Comparison of ENCODE assay signal across 24 cellular contexts in genomic region chr15:34726407-34727100, GRCh38. TPM values are rescaled to one million over a fixed set of nuclear protein-coding genes. Genes with fewer than 3 reads are reported as not detected.
DNase-seq lines count a peak whose midpoint lies in the region; ATAC-seq, FAIRE-seq and TF ChIP-seq lines count a peak whose summit lies in the region.
"Had no signal": no experiment of that assay in that cellular context is flagged by ENCODE, and none has a peak within 500 bp of the region (broad histone marks: within the 10 kb centered on the region; RNA-seq: fewer than 3 reads in every experiment).

No MANE protein-coding gene starts in this region.

- peak overlapping the region; percentile 73 for H3K27ac ChIP-seq in HUES48 (ENCODE audit: low read depth, low read length)
- no peak overlapping the region for H3K27ac ChIP-seq in H1 (ENCODE audit: low read depth, low read length)
- H3K27ac ChIP-seq: A549, HL-60, KMS-11, testis had no signal

- H2AFZ ChIP-seq in H1 (ENCODE audit: low read length) = no peak overlapping the region

- H3K4me3 ChIP-seq in AG10803 (ENCODE audit: low read length) (no peak overlapping the region), HUES48 (ENCODE audit: low read depth, low read length) (peak overlapping the region; percentile 3; the same call in 1 of the 2 replicates), H1 (ENCODE audit: extremely low read depth in 1 of 4, insufficient read depth in 2 of 4, low read depth in 3 of 4, low read length in 4 of 4) (no peak overlapping the region; a peak in 1 of 8 replicates)
- H3K4me3 ChIP-seq: A549, testis had no signal

- peak overlapping the region; percentile 79; the same call in 1 of the 2 replicates for H2AK5ac ChIP-seq in H1 (ENCODE audit: low read depth, low read length)

- POLR2A ChIA-PET in H1 (lab: Charles Lee; ENCODE audit: partially characterized antibody) = interaction anchor here (1.0 kb wide), 1 partner anchor 31 kb away, joined by 3 read pairs; no protein-coding TSS in a partner anchor

- no peaks in the 10 kb centered on the region for H4K20me1 ChIP-seq in H1 (replicated peaks in 1 of 2; ENCODE audit: control insufficient read depth in 1 of 2, insufficient read depth in 2 of 2, low read length in 2 of 2)

- intact Hi-C loops in left ventricle myocardium superior (cut with micrococcal nuclease) = no loop called here
- intact Hi-C loops in Right ventricle myocardium inferior (cut with DNase I) = no loop called here

- peak; percentile 45 for FAIRE-seq in H1 (lab: Jason Lieb, UNC)
- FAIRE-seq: A549, H54 had no signal

- H3K14ac ChIP-seq in H1 (ENCODE audit: insufficient read length) = no peak overlapping the region

- H3K18ac ChIP-seq in H1 (ENCODE audit: extremely low read depth, low read length) = peak overlapping the region; percentile 79

- H3K36me3 ChIP-seq in HUES48 (ENCODE audit: control insufficient read depth, insufficient read depth, low read length) = no peaks in the 10 kb centered on the region
- H3K36me3 ChIP-seq in H1 (ENCODE audit: control insufficient read depth in 2 of 4, insufficient read depth in 4 of 4, low read length in 3 of 4) = no peaks in the 10 kb centered on the region

- no peaks in the 10 kb centered on the region for H3K23me2 ChIP-seq in H1 (ENCODE audit: low read depth, low read length)

- H3K4ac ChIP-seq in H1 (replicated peaks; ENCODE audit: insufficient read length, low read depth, low read length) = no peak overlapping the region

- no peak for TF ChIP-seq POLR2A in H1 (IDR thresholded peaks at IDR 0.05; ENCODE audit: control extremely low read depth in 1 of 2, low read depth in 2 of 2, low read length in 2 of 2)

- TF ChIP-seq RAD21 in H1 (IDR thresholded peaks at IDR 0.05 in 1 of 2, conservative IDR thresholded peaks at IDR 0.05 in 1 of 2; ENCODE audit: low read depth in 2 of 2, low read length in 2 of 2) = no peak

- H3K9ac ChIP-seq in HUES48 (ENCODE audit: low read depth, low read length) (no peak overlapping the region), H1 (replicated peaks in 1 of 4; ENCODE audit: extremely low read depth in 1 of 4, low read depth in 3 of 4, low read length in 3 of 4) (no peak overlapping the region)
- H3K9ac ChIP-seq: KMS-11 had no signal

- no peak overlapping the region for H4K8ac ChIP-seq in H1 (ENCODE audit: extremely low read depth, insufficient read depth, low read length)

- H2BK120ac ChIP-seq in H1 (replicated peaks; ENCODE audit: low read depth, low read length) = no peak overlapping the region

- H3K4me2 ChIP-seq in H1 (ENCODE audit: insufficient read depth in 1 of 2, low read depth in 2 of 2, low read length in 2 of 2) = peak overlapping the region; percentile 25 to 54
- H3K4me2 ChIP-seq: A549, KMS-11 had no signal

- no peaks in the 10 kb centered on the region for H3K79me1 ChIP-seq in H1 (ENCODE audit: low read depth, low read length)

- peak overlapping the region; percentile 92; the same call in 1 of the 2 replicates for H2BK20ac ChIP-seq in H1 (ENCODE audit: low read length)

- no peak overlapping the region for H3K23ac ChIP-seq in H1 (ENCODE audit: insufficient read length)

- no peak overlapping the region for H2BK15ac ChIP-seq in H1 (ENCODE audit: low read length)

- H3K9me3 ChIP-seq in HUES48 (ENCODE audit: control insufficient read depth, insufficient read depth, low read length) (no peaks in the 10 kb centered on the region), H1 (ENCODE audit: insufficient read depth in 2 of 2, low read depth in 1 of 2, low read length in 1 of 2) (0 out of 4 replicates have a peak, but pooled peaks cover 0 to 3% of the 10 kb centered on the region in 2 experiments)
- H3K9me3 ChIP-seq: A549, testis had no signal

- H3K79me2 ChIP-seq in H1 (ENCODE audit: control insufficient read depth in 1 of 2, insufficient read depth in 2 of 2, low read length in 2 of 2) = no peaks in the 10 kb centered on the region

- no peak for TF ChIP-seq EP300 in H1 (IDR thresholded peaks at IDR 0.05; ENCODE audit: borderline replicate concordance in 1 of 2, low read depth in 2 of 2, low read length in 2 of 2)

- no peak overlapping the region for H3K56ac ChIP-seq in H1 (replicated peaks; ENCODE audit: insufficient read length, low read depth, low read length)

- H4K5ac ChIP-seq in H1 (ENCODE audit: insufficient read length, low read depth, low read length) = no peak overlapping the region

- CTCF ChIA-PET in H1 (lab: Charles Lee; ENCODE audit: partially characterized antibody) = interaction anchor here (1.1 to 1.3 kb wide), 2 partner anchors 11 to 18 kb away, joined by 5 to 7 read pairs; no protein-coding TSS in a partner anchor

- H3K27me3 ChIP-seq in HUES48 (ENCODE audit: control insufficient read depth, insufficient read depth, low read length) (0 out of 2 replicates have a peak, but pooled peaks cover 3% of the 10 kb centered on the region), H1 (replicated peaks in 1 of 4; ENCODE audit: control insufficient read depth in 3 of 4, extremely low read depth in 1 of 4, insufficient read depth in 3 of 4, low read length in 3 of 4) (no peaks in the 10 kb centered on the region)
- H3K27me3 ChIP-seq: testis had no signal

- TF ChIP-seq CTCF in AG10803 (conservative IDR thresholded peaks at IDR 0.05; ENCODE audit: low read length) (no peak), H1 (IDR thresholded peaks at IDR 0.05; ENCODE audit: control extremely low read depth in 1 of 3, insufficient read depth in 1 of 3, low read depth in 1 of 3, low read length in 3 of 3) (no peak)

- DNase-seq in AG10803 (ENCODE audit: low read depth) (peak; percentile 88), H1 (ENCODE audit: low read depth in 1 of 2, low spot score in 2 of 2) (peak in 1 of 2 experiments; percentile 15), midbrain (lab: John Stamatoyannopoulos, UW) (peak; percentile 8), left ventricle myocardium superior (no peak), NCI-H2227 (lab: John Stamatoyannopoulos, UW; ENCODE audit: unreplicated experiment) (no peak), Right ventricle myocardium inferior (ENCODE audit: missing footprints) (no peak)
- no peak for DNase-seq in activated effector memory CD4-positive, alpha-beta T cell treated with anti-CD3 and anti-CD28 coated beads, Interleukin-2, amount 50 U/mL, for 16 hours
- DNase-seq: activated CD8-positive, alpha-beta T cell treated with anti-CD3 and anti-CD28 coated beads, Interleukin-2, amount 10 ng/mL, durations not matched to agents 7 days and 5 days; activated T-cell treated with anti-CD3 and anti-CD28 coated beads, Interleukin-2, amount 50 U/mL, for 4 hours; CD4-positive, alpha-beta T cell; mammary epithelial cell; natural killer cell; NCI-H1105; NCI-H69; SHP77; T-helper 17 cell; testis had no signal

- H2BK12ac ChIP-seq in H1 (ENCODE audit: low read depth, low read length) = peak overlapping the region; percentile 85

- H2BK5ac ChIP-seq in H1 (ENCODE audit: low read depth, low read length) = peak overlapping the region; percentile 79; the same call in 1 of the 2 replicates

- H4K91ac ChIP-seq in H1 (replicated peaks; ENCODE audit: insufficient read length, low read length) = no peak overlapping the region

- H3K4me1 ChIP-seq in HUES48 (ENCODE audit: control insufficient read depth, insufficient read depth, low read length) (peaks cover 41% of the 10 kb centered on the region), H1 (replicated peaks in 1 of 4; ENCODE audit: control insufficient read depth in 3 of 4, insufficient read depth in 4 of 4, low read length in 3 of 4) (peaks cover 0 to 15% (median 4%) of the 10 kb centered on the region in 4 experiments; a peak in 4 of 7 replicates)
- H3K4me1 ChIP-seq: testis had no signal

- ATAC-seq in left ventricle myocardium superior (no peak), Right ventricle myocardium inferior (no peak)
- ATAC-seq: A549; activated CD8-positive, alpha-beta T cell treated with anti-CD3 and anti-CD28 coated beads, Interleukin-2, amount 10 ng/mL, durations not matched to agents 7 days and 5 days; activated T-cell treated with anti-CD3 and anti-CD28 coated beads, Interleukin-2, amount 50 U/mL, for 4 hours; natural killer cell; T-helper 17 cell had no signal

- WGBS in H1 (ENCODE audit: extremely low coverage in 1 of 2, insufficient coverage in 1 of 2, insufficient read length in 1 of 2, insufficient replicate concordance in 2 of 2, low coverage in 1 of 2, low lambda C conversion rate in 2 of 2, missing lambda C conversion rate in 1 of 2), 2 experiments = 33% methylated on average over 2 of the region's 2 CpGs; no CpG with 5 or more reads in 1 of the 2 experiments

TF ChIP-seq in H1, 55 proteins besides CTCF, POLR2A, EP300 and RAD21 (continues in another document):
- TF ChIP-seq MAX (IDR thresholded peaks at IDR 0.05) = no peak
- no peak for TF ChIP-seq ATF2 (IDR thresholded peaks at IDR 0.05; ENCODE audit: low read length)

RNA-seq across cellular contexts. Expression of gene GJD2, which starts 28.2 kb away (rescaled TPM):
- 0.54 and 0.78 TPM in 2 replicates for total RNA-seq in H1 (2021; fragmentation: NEBNext Ultra II Directional; extraction: Animal tissue kit (Norgen Biotek cat#: 25700))
- 0.31 and 0.39 TPM in 2 replicates for polyA plus RNA-seq in H1 (2011; rRNA removed)
- 0.35 TPM for polyA plus RNA-seq in H1 (2011; cell fraction: cytosol; rRNA removed)
- polyA plus RNA-seq in H1 (2011; cell fraction: nucleus; rRNA removed) = 0.40 TPM
- polyA plus RNA-seq in H1 (2012, experiment 1 of 2) = 0.31 to 0.56 TPM (median 0.40 TPM) in 4 replicates
- 0.25 TPM for polyA plus RNA-seq in H1 (2012, experiment 2 of 2)
- polyA plus RNA-seq in H1 (2013, experiment 1 of 2) = 0.45 TPM
- polyA plus RNA-seq in H1 (2013, experiment 2 of 2) = 0.66 TPM
- polyA minus RNA-seq in H1 (2011; rRNA and poly(A)+ RNA removed) = 0.80 and 1.2 TPM in 2 replicates
- 0.88 TPM for polyA minus RNA-seq in H1 (2011; cell fraction: cytosol; rRNA and poly(A)+ RNA removed)
- polyA minus RNA-seq in H1 (2011; cell fraction: nucleus; rRNA and poly(A)+ RNA removed) = 1.2 TPM
- total RNA-seq in left ventricle myocardium superior (not detected), Right ventricle myocardium inferior (not detected)
- total RNA-seq: activated CD8-positive, alpha-beta T cell treated with anti-CD3 and anti-CD28 coated beads, Interleukin-2, amount 10 ng/mL, durations not matched to agents 7 days and 5 days; activated T-cell treated with anti-CD3 and anti-CD28 coated beads, Interleukin-2, amount 50 U/mL, for 4 hours; CD4-positive, alpha-beta T cell; glomerular endothelial cell; mammary epithelial cell; natural killer cell; OCI-LY7; T-helper 17 cell had no signal
- polyA plus RNA-seq: A549, mammary epithelial cell had no signal

Comparison
In these comparisons a context has a peak if more than half of its experiments do, and no peak if none do; other contexts are left out.
1. DNase-seq: peak in AG10803 (single experiment) and midbrain (single experiment); none in left ventricle myocardium superior (single experiment), activated effector memory CD4-positive, alpha-beta T cell treated with anti-CD3 and anti-CD28 coated beads, Interleukin-2, amount 50 U/mL, for 16 hours (single experiment), NCI-H2227 (single experiment) and Right ventricle myocardium inferior (single experiment).